ENCODE assay signal across 8 cellular contexts in the genomic region with DNA sequence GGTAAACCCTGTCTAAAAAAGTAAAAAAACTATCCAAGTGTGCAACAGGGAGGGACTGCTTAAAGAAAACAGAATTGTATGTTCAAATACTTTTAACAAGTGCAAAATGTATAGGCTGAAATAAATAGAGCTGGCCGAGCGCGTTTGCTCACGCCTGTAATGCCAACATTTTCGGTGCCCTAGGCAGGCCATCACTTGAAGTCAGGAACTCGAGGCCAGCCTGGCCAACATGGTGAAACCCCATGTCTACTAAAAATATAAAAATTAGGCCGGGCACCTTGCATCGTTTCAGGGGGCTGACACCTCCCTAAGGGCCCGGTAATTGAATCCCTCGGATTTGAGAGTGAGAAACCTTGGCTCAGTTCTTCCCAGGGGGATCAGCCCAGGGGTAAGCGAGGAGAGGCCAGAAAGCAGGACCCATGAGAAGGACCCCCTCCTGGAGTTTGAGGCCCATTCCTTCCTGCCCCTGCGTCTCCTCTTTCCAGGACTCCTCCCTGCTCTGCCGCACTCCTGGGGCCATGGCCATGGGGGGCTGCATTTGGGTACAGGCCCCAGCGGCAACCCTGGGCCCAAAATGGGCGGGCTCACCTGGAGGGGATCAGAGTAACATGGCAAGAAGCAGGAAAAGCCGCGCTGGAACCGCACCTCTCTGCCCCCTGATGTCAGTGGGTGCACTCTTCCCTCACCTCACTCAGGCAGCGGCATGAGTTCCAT.
DNase-seq lines count a peak whose midpoint lies in the region; ATAC-seq and TF ChIP-seq lines count a peak whose summit lies in the region.

No MANE protein-coding gene starts in this region.

- peak overlapping the region; percentile 77 for H2AFZ ChIP-seq in SU-DHL-6 (ENCODE audit: low read depth, low read length, severe bottlenecking)

- TF ChIP-seq CTCF in GM12864 (IDR thresholded peaks at IDR 0.05; ENCODE audit: low read depth, low read length, missing control alignments) (no peak), SU-DHL-6 (IDR thresholded peaks at IDR 0.05; ENCODE audit: insufficient read depth, low read length, poor library complexity, severe bottlenecking) (no peak), fibroblast of pulmonary artery (IDR thresholded peaks at IDR 0.05; ENCODE audit: low read length, missing control alignments) (no peak), retinal pigment epithelial cell (conservative IDR thresholded peaks at IDR 0.05; ENCODE audit: low read depth, low read length) (no peak)

- DNase-seq in GM12864 (ENCODE audit: low read depth), result no peak
- DNase-seq in fibroblast of pulmonary artery (ENCODE audit: low read depth), result peak; percentile 3
- no peak for DNase-seq in retinal pigment epithelial cell (ENCODE audit: low read depth)
- no peak for DNase-seq in NCI-H2029 (lab: John Stamatoyannopoulos, UW)
- DNase-seq in activated CD4-positive, CD25-positive, alpha-beta regulatory T cell (lab: John Stamatoyannopoulos, UW), result no peak

- H3K36me3 ChIP-seq in SU-DHL-6 (ENCODE audit: low read length), result no peaks in the 10 kb centered on the region

- H3K79me2 ChIP-seq in SU-DHL-6 (ENCODE audit: insufficient read depth, low read length), result peaks cover 7% of the 10 kb centered on the region

- no peaks in the 10 kb centered on the region for H3K9me3 ChIP-seq in SU-DHL-6 (ENCODE audit: insufficient read depth, low read length)

- no peaks in the 10 kb centered on the region for H3K27me3 ChIP-seq in SU-DHL-6 (ENCODE audit: low read length)

- peaks cover 6% of the 10 kb centered on the region; the same call in 1 of the 2 replicates for H3F3A ChIP-seq in SU-DHL-6 (ENCODE audit: insufficient read depth)

- peak overlapping the region; percentile 75 for H3K9ac ChIP-seq in SU-DHL-6 (ENCODE audit: low read length)

- peak overlapping the region; percentile 33 for H3K27ac ChIP-seq in SU-DHL-6 (ENCODE audit: low read depth, low read length)

- H3K4me2 ChIP-seq in SU-DHL-6 (ENCODE audit: low read depth, low read length, poor library complexity, severe bottlenecking), result peak overlapping the region; percentile 88

- ATAC-seq in HG02973 (IDR thresholded peaks at IDR 0.05; ENCODE audit: unreplicated experiment), result no peak
- no peak for ATAC-seq in GM21717 (IDR thresholded peaks at IDR 0.05; ENCODE audit: unreplicated experiment)

- H3K4me3 ChIP-seq in GM12864 (ENCODE audit: low read depth, low read length) (peak overlapping the region; percentile 78), SU-DHL-6 (ENCODE audit: insufficient read depth, low read length, poor library complexity, severe bottlenecking) (peak overlapping the region; percentile 78), fibroblast of pulmonary artery (replicated peaks; ENCODE audit: low read depth, low read length) (peak overlapping the region; percentile 74), retinal pigment epithelial cell (ENCODE audit: low read length) (peak overlapping the region; percentile 86)

- no peaks in the 10 kb centered on the region for H4K20me1 ChIP-seq in SU-DHL-6 (ENCODE audit: low read depth, low read length)

- no peaks in the 10 kb centered on the region for H3K9me2 ChIP-seq in SU-DHL-6 (replicated peaks; ENCODE audit: insufficient read depth, low read length)
